ENCODE assay signal across 8 cellular contexts in the genomic region with DNA sequence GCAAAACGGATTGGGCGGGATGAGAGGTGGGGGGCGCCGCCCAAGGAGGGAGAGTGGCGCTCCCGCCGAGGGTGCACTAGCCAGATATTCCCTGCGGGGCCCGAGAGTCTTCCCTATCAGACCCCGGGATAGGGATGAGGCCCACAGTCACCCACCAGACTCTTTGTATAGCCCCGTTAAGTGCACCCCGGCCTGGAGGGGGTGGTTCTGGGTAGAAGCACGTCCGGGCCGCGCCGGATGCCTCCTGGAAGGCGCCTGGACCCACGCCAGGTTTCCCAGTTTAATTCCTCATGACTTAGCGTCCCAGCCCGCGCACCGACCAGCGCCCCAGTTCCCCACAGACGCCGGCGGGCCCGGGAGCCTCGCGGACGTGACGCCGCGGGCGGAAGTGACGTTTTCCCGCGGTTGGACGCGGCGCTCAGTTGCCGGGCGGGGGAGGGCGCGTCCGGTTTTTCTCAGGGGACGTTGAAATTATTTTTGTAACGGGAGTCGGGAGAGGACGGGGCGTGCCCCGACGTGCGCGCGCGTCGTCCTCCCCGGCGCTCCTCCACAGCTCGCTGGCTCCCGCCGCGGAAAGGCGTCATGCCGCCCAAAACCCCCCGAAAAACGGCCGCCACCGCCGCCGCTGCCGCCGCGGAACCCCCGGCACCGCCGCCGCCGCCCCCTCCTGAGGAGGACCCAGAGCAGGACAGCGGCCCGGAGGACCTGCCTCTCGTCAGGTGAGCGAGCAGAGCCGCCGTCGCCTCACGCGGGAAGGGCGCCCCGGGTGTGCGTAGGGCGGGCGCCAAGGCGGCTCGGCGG. TPM values are rescaled to one million over a fixed set of nuclear protein-coding genes. Genes with fewer than 3 reads are reported as not detected.
DNase-seq lines count a peak whose midpoint lies in the region; ATAC-seq and TF ChIP-seq lines count a peak whose summit lies in the region.

A gene (plus strand): TSS at position 421 of the 801 bp plus-strand sequence. CDS start 162 bp downstream, at position 583.

- TF ChIP-seq POLR2A in prostate gland (IDR thresholded peaks at IDR 0.05) = peak; percentile 95

- H3K27me3 Mint-ChIP-seq in T-helper 17 cell = no peaks in the 10 kb centered on the region

- peaks cover 4% of the 10 kb centered on the region for H3K36me3 Mint-ChIP-seq in T-helper 17 cell (ENCODE audit: low read depth)

- no peaks in the 10 kb centered on the region for H3K4me1 ChIP-seq in prostate gland (replicated peaks)

- under 1% methylated on average over 80 of the region's 97 CpGs for WGBS in prostate gland

- peak within 1 kb of the TSS; percentile 99 for H3K27ac Mint-ChIP-seq in T-helper 17 cell

- H3K27ac ChIP-seq in angular gyrus (ENCODE audit: low read depth, low read length) (peak within 1 kb of the TSS; percentile 97), prostate gland (peak within 1 kb of the TSS; percentile 97 to 99)

- no peaks in the 10 kb centered on the region for H3K27me3 ChIP-seq in prostate gland (replicated peaks; ENCODE audit: insufficient read depth)

- H3K9me3 ChIP-seq in T-helper 17 cell (ENCODE audit: control insufficient read depth, low read length, poor library complexity, severe bottlenecking) (no peaks in the 10 kb centered on the region), prostate gland (no peaks in the 10 kb centered on the region)

- H3K4me3 ChIP-seq in prostate gland = peak within 1 kb of the TSS; percentile 86 to 96

- ATAC-seq in HG02852 (IDR thresholded peaks at IDR 0.05; ENCODE audit: unreplicated experiment) = peak; percentile 75
- peak; percentile 84 for ATAC-seq in T-helper 17 cell
- peak; percentile 95 for ATAC-seq in left ventricle myocardium superior

- TF ChIP-seq CTCF in GM13977 (IDR thresholded peaks at IDR 0.05; ENCODE audit: extremely low read depth, insufficient read depth, missing control alignments) (no peak), prostate gland (IDR thresholded peaks at IDR 0.05) (peak in 1 of 4 experiments; percentile 16)

- in situ Hi-C loops in GM13977 (cut with MboI; ENCODE audit: low pct_unique_long_range_greater_than_20kb, low sequenced_read_pairs, unreplicated experiment) = no loop called here

- peaks cover 24% of the 10 kb centered on the region for H3K4me1 Mint-ChIP-seq in T-helper 17 cell

- H3K4me3 Mint-ChIP-seq in T-helper 17 cell = peak within 1 kb of the TSS; percentile 94

- intact Hi-C loops in left ventricle myocardium superior (cut with micrococcal nuclease) = no loop called here
- intact Hi-C loops in prostate gland (cut with DNase I) = loop anchor here (2.0 to 10.0 kb wide), 4 partner anchors 71 to 266 kb away; a partner anchor contains a TSS

- DNase-seq in GM13977 (ENCODE audit: low spot score) = peak; percentile 87
- peak; percentile 35 for DNase-seq in NCI-H146 treated with DMSO at 0.1 percent for 48 hours (lab: John Stamatoyannopoulos, UW; ENCODE audit: unreplicated experiment)
- peak; percentile 87 to 89 (median 89) for DNase-seq in T-helper 17 cell
- peak; percentile 96 for DNase-seq in left ventricle myocardium superior
- DNase-seq in prostate gland (ENCODE audit: low spot score) = peak; percentile 87
- peak; percentile 92 for DNase-seq in ureter (ENCODE audit: low spot score)

- no peaks in the 10 kb centered on the region for H3K36me3 ChIP-seq in prostate gland

RNA-seq across cellular contexts. Expression of the gene that starts here (rescaled TPM):
- total RNA-seq in T-helper 17 cell (10 to 100 TPM; 15.9 to 16.2 TPM), left ventricle myocardium superior (34.2 TPM), prostate gland (10 to 100 TPM; 42.1 to 43.7 TPM), ureter (34.8 TPM)

Comparison
In these comparisons a context has a peak if more than half of its experiments do, and no peak if none do; other contexts are left out.
1. Peak in every context shown above with its lines: DNase-seq, ATAC-seq, H3K4me3 ChIP-seq and H3K27ac ChIP-seq.
2. DNase-seq: peak in every context shown above with its lines; median percentile 96 in left ventricle myocardium superior; 92 in ureter; 89 in T-helper 17 cell; 87 in GM13977; 87 in prostate gland; 35 in NCI-H146 treated with DMSO at 0.1 percent for 48 hours.